Comparison of ENCODE assay signal across 22 cellular contexts in genomic region chr16:9378876-9379275, GRCh38.
DNase-seq lines count a peak whose midpoint lies in the region; ATAC-seq and TF ChIP-seq lines count a peak whose summit lies in the region.
"Had no signal": no experiment of that assay in that cellular context is flagged by ENCODE, and none has a peak within 500 bp of the region (broad histone marks: within the 10 kb centered on the region; RNA-seq: fewer than 3 reads in every experiment).

No MANE protein-coding gene starts in this region.

- DNase-seq in Right ventricle myocardium superior (no peak), cardiac septum (ENCODE audit: low spot score) (no peak), dermis blood vessel endothelial cell (peak; percentile 58), left lobe of liver (ENCODE audit: low spot score) (no peak), amygdala (lab: John Stamatoyannopoulos, UW) (no peak), dorsolateral prefrontal cortex (no peak)
- no peak for DNase-seq in activated CD4-positive, CD25-positive, alpha-beta regulatory T cell treated with anti-CD3 and anti-CD28 coated beads, Interleukin-2, amount 50 U/mL, for 72 hours
- DNase-seq: activated CD4-positive, alpha-beta T cell treated with anti-CD3 and anti-CD28 coated beads for 1 hour; activated naive CD4-positive, alpha-beta T cell treated with anti-CD3 and anti-CD28 coated beads, Interleukin-2, amount 10 ng/mL, durations not matched to agents 7 days and 5 days; activated T-cell treated with anti-CD3 and anti-CD28 coated beads, Interleukin-2, amount 50 U/mL, for 48 hours; central memory CD4-positive, alpha-beta T cell; erythroblast; foreskin fibroblast; HFFc6; NCI-H2171 treated with DMSO at 0.1 percent for 48 hours; NCI-H526 treated with DMSO at 0.1 percent for 48 hours; occipital lobe; stimulated activated CD4-positive, alpha-beta T cell treated with anti-CD3 and anti-CD28 coated beads, Interleukin-4, amount 100 ng/mL, for 24 hours; stimulated activated naive CD4-positive, alpha-beta T cell treated with Interleukin-2 at 50 U/mL for 16 hours; T-cell; thyroid gland had no signal

- H3K27ac ChIP-seq in dorsolateral prefrontal cortex: no peak overlapping the region
- H3K27ac ChIP-seq: thyroid gland had no signal

- intact Hi-C loops in Right ventricle myocardium superior (cut with DNase I) (no loop called here), cardiac septum (cut with DNase I) (no loop called here), dorsolateral prefrontal cortex (cut with DNase I) (no loop called here)

- H3K27me3 ChIP-seq in dorsolateral prefrontal cortex: no peaks in the 10 kb centered on the region
- H3K27me3 ChIP-seq: thyroid gland had no signal

- TF ChIP-seq CTCF in dorsolateral prefrontal cortex (IDR thresholded peaks at IDR 0.05 in 54 of 56, conservative IDR thresholded peaks at IDR 0.05 in 2 of 56; ENCODE audit: low read depth in 1 of 56, partially characterized antibody in 56 of 56): no peak

- ATAC-seq in Right ventricle myocardium superior (ENCODE audit: poor library complexity) (peak; percentile 27), left lobe of liver (peak; percentile 48), HG03039 (IDR thresholded peaks at IDR 0.05; ENCODE audit: unreplicated experiment) (no peak)
- ATAC-seq: T-cell had no signal

- no peak overlapping the region for H3K4me3 ChIP-seq in dorsolateral prefrontal cortex
- H3K4me3 ChIP-seq: thyroid gland had no signal
